ENCODE assay signal across 22 cellular contexts in the genomic region with DNA sequence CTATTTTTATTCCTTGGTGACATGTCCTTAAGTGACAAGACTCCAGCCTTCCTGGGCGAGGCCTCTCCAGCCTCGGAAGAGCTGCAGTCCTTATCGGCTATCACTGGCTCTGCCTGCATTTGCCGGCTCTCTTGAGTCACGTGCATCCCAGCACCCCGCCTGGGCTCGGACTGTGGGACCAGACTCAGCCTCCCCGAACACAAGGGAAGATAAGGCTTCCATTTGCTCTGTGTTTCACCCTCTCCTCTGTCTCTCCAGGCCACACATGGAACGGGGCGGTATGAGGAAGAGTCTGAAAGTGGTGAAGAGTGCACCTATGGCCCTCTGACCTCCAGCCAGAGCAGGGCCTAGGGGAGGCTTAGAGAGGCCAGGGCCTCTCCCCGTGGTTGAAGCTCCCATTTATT. TPM values are rescaled to one million over a fixed set of nuclear protein-coding genes. Genes with fewer than 3 reads are reported as not detected.
"Had no signal": no experiment of that assay in that cellular context is flagged by ENCODE, and none has a peak within 500 bp of the region (broad histone marks: within the 10 kb centered on the region; RNA-seq: fewer than 3 reads in every experiment).

No MANE protein-coding gene starts in this region.

- H3K36me3 ChIP-seq: right lobe of liver, thoracic aorta, upper lobe of left lung had no signal

- H3K27me3 ChIP-seq: right lobe of liver, upper lobe of left lung had no signal

- H3K4me2 ChIP-seq: smooth muscle cell had no signal

- H3K9me3 ChIP-seq: psoas muscle, right lobe of liver, thoracic aorta, upper lobe of left lung had no signal

- H3K27ac ChIP-seq: epithelial cell of prostate, foreskin keratinocyte, psoas muscle, right lobe of liver, thoracic aorta, upper lobe of left lung had no signal

- H3K4me1 ChIP-seq: foreskin keratinocyte, psoas muscle, upper lobe of left lung had no signal

- H3K4me3 ChIP-seq: psoas muscle, right lobe of liver, smooth muscle cell, thoracic aorta, upper lobe of left lung had no signal

- DNase-seq: activated CD4-positive, alpha-beta T cell treated with anti-CD3 and anti-CD28 coated beads for 1 hour; activated CD4-positive, alpha-beta T cell treated with anti-CD3 and anti-CD28 coated beads, Interleukin-2, amount 50 U/mL, for 4 hours; activated naive CD8-positive, alpha-beta T cell treated with anti-CD3 and anti-CD28 coated beads for 36 hours; amniotic stem cell; endodermal cell; foreskin keratinocyte; hypothalamus; right lobe of liver; stimulated activated CD4-positive, alpha-beta T cell treated with anti-CD3 and anti-CD28 coated beads, Interleukin-4, amount 100 ng/mL, for 24 hours; upper lobe of left lung had no signal

- ATAC-seq: left lobe of liver; right lobe of liver; stimulated activated effector memory CD8-positive, alpha-beta T cell treated with anti-CD3 and anti-CD28 coated beads, Interleukin-12 subunit alpha, Interleukin-12 subunit beta, amount 100 ng/mL, for 72 hours had no signal

RNA-seq across cellular contexts. Expression of a gene that starts 4.7 kb away (rescaled TPM):
- total RNA-seq: activated CD8-positive, alpha-beta memory T cell treated with anti-CD3 and anti-CD28 coated beads for 36 hours; activated naive CD8-positive, alpha-beta T cell treated with anti-CD3 and anti-CD28 coated beads for 36 hours; endodermal cell; fibroblast of lung; foreskin keratinocyte; mononuclear cell; neural crest cell; osteocyte; psoas muscle; smooth muscle cell; T-helper 2 cell treated with Interferon-gamma antibody and Interleukin-4, amounts not matched to agents 100 ng/mL and 5 ng/mL, for 36 hours; thoracic aorta; upper lobe of left lung had no signal
- polyA plus RNA-seq: fibroblast of lung, foreskin keratinocyte, psoas muscle, smooth muscle cell had no signal

RNA-seq across cellular contexts. Expression of a gene that starts 21.2 kb away (rescaled TPM):
- total RNA-seq: activated CD8-positive, alpha-beta memory T cell treated with anti-CD3 and anti-CD28 coated beads for 36 hours; activated naive CD8-positive, alpha-beta T cell treated with anti-CD3 and anti-CD28 coated beads for 36 hours; endodermal cell; fibroblast of lung; foreskin keratinocyte; left lobe of liver; mononuclear cell; neural crest cell; osteocyte; psoas muscle; right lobe of liver; smooth muscle cell; T-helper 2 cell treated with Interferon-gamma antibody and Interleukin-4, amounts not matched to agents 100 ng/mL and 5 ng/mL, for 36 hours; thoracic aorta; upper lobe of left lung had no signal
- polyA plus RNA-seq: fibroblast of lung, foreskin keratinocyte, psoas muscle, smooth muscle cell had no signal

RNA-seq across cellular contexts. Expression of a gene that starts 26.9 kb away (rescaled TPM):
- total RNA-seq: endodermal cell; foreskin keratinocyte; mononuclear cell; osteocyte; right lobe of liver; T-helper 2 cell treated with Interferon-gamma antibody and Interleukin-4, amounts not matched to agents 100 ng/mL and 5 ng/mL, for 36 hours had no signal
- polyA plus RNA-seq: foreskin keratinocyte had no signal

RNA-seq across cellular contexts. Expression of a gene that starts 57.2 kb away (rescaled TPM):
- total RNA-seq: fibroblast of lung, mononuclear cell, right lobe of liver, thoracic aorta had no signal
- polyA plus RNA-seq: smooth muscle cell had no signal
